8 cellular contexts compared by ENCODE assay signal in genomic region chr18:31741096-31741735, GRCh38. TPM values are rescaled to one million over a fixed set of nuclear protein-coding genes. Genes with fewer than 3 reads are reported as not detected.
DNase-seq lines count a peak whose midpoint lies in the region; ATAC-seq and TF ChIP-seq lines count a peak whose summit lies in the region.

No MANE protein-coding gene starts in this region.

- H3K4me3 Mint-ChIP-seq in stimulated activated effector memory CD8-positive, alpha-beta T cell treated with anti-CD3 and anti-CD28 coated beads, Interleukin-12 subunit alpha, Interleukin-12 subunit beta, amount 100 ng/mL, for 72 hours, result no peak overlapping the region

- H3K4me1 Mint-ChIP-seq in stimulated activated effector memory CD8-positive, alpha-beta T cell treated with anti-CD3 and anti-CD28 coated beads, Interleukin-12 subunit alpha, Interleukin-12 subunit beta, amount 100 ng/mL, for 72 hours, result no peaks in the 10 kb centered on the region

- in situ Hi-C loops in brain microvascular endothelial cell (cut with HindIII; ENCODE audit: low pct_ligation_motif_present, low sequenced_read_pairs), result no loop called here

- no peak for ATAC-seq in stimulated activated effector memory CD8-positive, alpha-beta T cell treated with anti-CD3 and anti-CD28 coated beads, Interleukin-12 subunit alpha, Interleukin-12 subunit beta, amount 100 ng/mL, for 72 hours

- DNase-seq in EH (ENCODE audit: low read depth) (peak; percentile 34), HS-27A (ENCODE audit: low read depth) (peak; percentile 11), SKM-1 (lab: John Stamatoyannopoulos, UW; ENCODE audit: unreplicated experiment) (peak; percentile 20), brain microvascular endothelial cell (peak; percentile 52), lung microvascular endothelial cell (ENCODE audit: low read depth in 2 of 2) (peak; percentile 47 to 63), 8988T (no peak), middle frontal gyrus (ENCODE audit: extremely low spot score, low spot score) (no peak)
- peak; percentile 30 to 71 for DNase-seq in stimulated activated effector memory CD8-positive, alpha-beta T cell treated with anti-CD3 and anti-CD28 coated beads, Interleukin-12 subunit alpha, Interleukin-12 subunit beta, amount 100 ng/mL, for 72 hours (ENCODE audit: low spot score in 2 of 2)

- no peaks in the 10 kb centered on the region for H3K36me3 ChIP-seq in brain microvascular endothelial cell (replicated peaks)

- peaks cover 4% of the 10 kb centered on the region for H3K9me3 Mint-ChIP-seq in stimulated activated effector memory CD8-positive, alpha-beta T cell treated with anti-CD3 and anti-CD28 coated beads, Interleukin-12 subunit alpha, Interleukin-12 subunit beta, amount 100 ng/mL, for 72 hours

- TF ChIP-seq CTCF in brain microvascular endothelial cell (IDR thresholded peaks at IDR 0.05; ENCODE audit: low read depth, low read length, missing control alignments), result peak; percentile 68

- H3K36me3 Mint-ChIP-seq in stimulated activated effector memory CD8-positive, alpha-beta T cell treated with anti-CD3 and anti-CD28 coated beads, Interleukin-12 subunit alpha, Interleukin-12 subunit beta, amount 100 ng/mL, for 72 hours, result no peaks in the 10 kb centered on the region

- no peak overlapping the region for H3K27ac ChIP-seq in brain microvascular endothelial cell

- no peaks in the 10 kb centered on the region for H3K27me3 ChIP-seq in brain microvascular endothelial cell (replicated peaks)

- no peak overlapping the region for H3K4me3 ChIP-seq in brain microvascular endothelial cell (ENCODE audit: low read depth, low read length)

- no peak overlapping the region for H3K27ac Mint-ChIP-seq in stimulated activated effector memory CD8-positive, alpha-beta T cell treated with anti-CD3 and anti-CD28 coated beads, Interleukin-12 subunit alpha, Interleukin-12 subunit beta, amount 100 ng/mL, for 72 hours

RNA-seq across cellular contexts. Expression of gene SLC25A52, which starts 19.5 kb away (rescaled TPM):
- under 0.01 TPM in 1 of 2 replicates, not detected in the other for total RNA-seq in lung microvascular endothelial cell

RNA-seq across cellular contexts. Expression of gene B4GALT6, which starts 56.8 kb away (rescaled TPM):
- total RNA-seq in lung microvascular endothelial cell, result 4.4 and 5.4 TPM in 2 replicates

Comparison
In these comparisons a context has a peak if more than half of its experiments do, and no peak if none do; other contexts are left out.
1. DNase-seq: peak in EH (single experiment), HS-27A (single experiment), SKM-1 (single experiment), brain microvascular endothelial cell (single experiment), lung microvascular endothelial cell (2 of 2) and stimulated activated effector memory CD8-positive, alpha-beta T cell treated with anti-CD3 and anti-CD28 coated beads, Interleukin-12 subunit alpha, Interleukin-12 subunit beta, amount 100 ng/mL, for 72 hours (2 of 2); none in 8988T (single experiment) and middle frontal gyrus (single experiment).